In genomic region chr6:107936910-107937292, GRCh38 we compare ENCODE assay signal across 1 cellular context.
TF ChIP-seq lines count a peak whose summit lies in the region.

No MANE protein-coding gene starts in this region.

TF ChIP-seq in HEK293, 187 proteins besides CTCF, POLR2A, EP300 and RAD21 (continued from another document):
- TF ChIP-seq, protein P1, sequence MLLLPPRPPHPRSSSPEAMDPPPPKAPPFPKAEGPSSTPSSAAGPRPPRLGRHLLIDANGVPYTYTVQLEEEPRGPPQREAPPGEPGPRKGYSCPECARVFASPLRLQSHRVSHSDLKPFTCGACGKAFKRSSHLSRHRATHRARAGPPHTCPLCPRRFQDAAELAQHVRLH (tag by site-specific recombination; IDR thresholded peaks at IDR 0.05), result peak; percentile 69; the same call in 1 of the 2 replicates
